8 cellular contexts compared by ENCODE assay signal in the genomic region with DNA sequence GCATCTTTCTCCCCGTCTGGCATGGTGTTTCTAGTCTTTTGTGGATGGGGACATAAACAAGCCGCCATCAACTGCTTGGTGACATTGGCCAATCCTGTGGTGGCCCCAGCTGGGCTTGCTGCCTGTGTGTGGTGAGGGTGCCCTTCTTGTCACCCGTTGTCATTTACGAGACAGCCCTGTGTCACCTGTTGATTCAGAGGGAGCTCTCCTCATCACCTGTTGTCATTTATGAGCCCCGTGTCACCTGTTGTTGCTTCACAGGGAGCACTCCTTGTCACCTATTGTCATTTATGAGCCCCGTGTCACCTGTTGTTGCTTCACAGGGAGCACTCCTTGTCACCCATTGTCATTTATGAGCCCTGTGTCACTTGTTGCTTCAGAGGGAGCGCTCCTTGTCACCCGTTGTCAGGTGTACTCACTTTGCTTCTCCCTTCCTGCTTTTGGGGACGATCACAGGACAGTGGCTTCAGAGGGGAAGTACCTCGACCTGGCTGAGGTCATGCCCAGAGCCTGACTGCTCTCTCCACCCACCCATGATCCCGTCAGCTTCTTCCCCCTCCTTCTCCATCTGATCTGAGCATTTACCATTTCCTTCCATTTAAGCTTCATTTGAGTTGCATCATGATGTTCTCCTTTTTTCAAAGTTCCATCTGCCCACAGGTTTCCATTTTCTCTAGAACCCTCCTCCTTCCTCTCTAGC. TPM values are rescaled to one million over a fixed set of nuclear protein-coding genes. Genes with fewer than 3 reads are reported as not detected.
DNase-seq lines count a peak whose midpoint lies in the region; ATAC-seq, FAIRE-seq and TF ChIP-seq lines count a peak whose summit lies in the region.

No MANE protein-coding gene starts in this region.

- no peak for TF ChIP-seq CTCF in suprapubic skin (IDR thresholded peaks at IDR 0.05)

- TF ChIP-seq EP300 in suprapubic skin (IDR thresholded peaks at IDR 0.05): no peak

- DNase-seq in GM18507 (ENCODE audit: extremely low spot score, insufficient read length, low read depth) (no peak), NCI-H774 (lab: John Stamatoyannopoulos, UW) (peak; percentile 58), medulla oblongata (ENCODE audit: extremely low spot score) (peak; percentile 62), suprapubic skin (ENCODE audit: low spot score in 2 of 2) (no peak), NCI-H2081 treated with DMSO at 0.1 percent for 48 hours (lab: John Stamatoyannopoulos, UW) (no peak), NCI-H1436 treated with DMSO at 0.1 percent for 48 hours (lab: John Stamatoyannopoulos, UW) (no peak)
- peak; percentile 38 for DNase-seq in activated T-cell treated with anti-CD3 and anti-CD28 coated beads, Interleukin-2, amount 50 U/mL, for 4 hours

- no peak for TF ChIP-seq POLR2A in suprapubic skin (IDR thresholded peaks at IDR 0.05)

- H3K9me3 Mint-ChIP-seq in activated T-cell treated with anti-CD3 and anti-CD28 coated beads, Interleukin-2, amount 50 U/mL, for 4 hours: peaks cover 6% of the 10 kb centered on the region

- peaks cover 39% of the 10 kb centered on the region for H3K4me1 ChIP-seq in suprapubic skin

- no peaks in the 10 kb centered on the region for H3K9me3 ChIP-seq in suprapubic skin

- no peaks in the 10 kb centered on the region for H3K36me3 ChIP-seq in suprapubic skin

- WGBS in suprapubic skin: 76% methylated on average over 10 of the region's 11 CpGs

- H3K4me3 Mint-ChIP-seq in activated T-cell treated with anti-CD3 and anti-CD28 coated beads, Interleukin-2, amount 50 U/mL, for 4 hours: peak overlapping the region; percentile 82

- peaks cover 70% of the 10 kb centered on the region for H3K4me1 Mint-ChIP-seq in activated T-cell treated with anti-CD3 and anti-CD28 coated beads, Interleukin-2, amount 50 U/mL, for 4 hours (ENCODE audit: low read depth)

- no peaks in the 10 kb centered on the region for H3K27me3 Mint-ChIP-seq in activated T-cell treated with anti-CD3 and anti-CD28 coated beads, Interleukin-2, amount 50 U/mL, for 4 hours (ENCODE audit: low read depth)

- H3K27me3 ChIP-seq in suprapubic skin: no peaks in the 10 kb centered on the region

- ATAC-seq in HG02870 (IDR thresholded peaks at IDR 0.05; ENCODE audit: unreplicated experiment): peak; percentile 63
- peak; percentile 51 to 54 for ATAC-seq in activated T-cell treated with anti-CD3 and anti-CD28 coated beads, Interleukin-2, amount 50 U/mL, for 4 hours

- H3K4me3 ChIP-seq in suprapubic skin: peak overlapping the region; percentile 29

- peak; percentile 59 for FAIRE-seq in GM18507 (lab: Jason Lieb, UNC)

- peaks cover 9% of the 10 kb centered on the region for H3K36me3 Mint-ChIP-seq in activated T-cell treated with anti-CD3 and anti-CD28 coated beads, Interleukin-2, amount 50 U/mL, for 4 hours (ENCODE audit: insufficient read depth)

- H3K27ac ChIP-seq in suprapubic skin: no peak overlapping the region

RNA-seq across cellular contexts. Expression of a gene that starts 29.1 kb away (rescaled TPM):
- 10 to 100 TPM; 40.8 to 44.7 (median 43.3) TPM for total RNA-seq in activated T-cell treated with anti-CD3 and anti-CD28 coated beads, Interleukin-2, amount 50 U/mL, for 4 hours
- total RNA-seq in suprapubic skin: 10 to 100 TPM; 27.7 to 40.7 (median 35.3) TPM

Comparison
In these comparisons a context has a peak if more than half of its experiments do, and no peak if none do; other contexts are left out.
1. DNase-seq: peak in NCI-H774 (single experiment), activated T-cell treated with anti-CD3 and anti-CD28 coated beads, Interleukin-2, amount 50 U/mL, for 4 hours (single experiment) and medulla oblongata (single experiment); none in GM18507 (single experiment), suprapubic skin (0 of 2), NCI-H2081 treated with DMSO at 0.1 percent for 48 hours (single experiment) and NCI-H1436 treated with DMSO at 0.1 percent for 48 hours (single experiment).